8 cellular contexts compared by ENCODE assay signal in the genomic region with DNA sequence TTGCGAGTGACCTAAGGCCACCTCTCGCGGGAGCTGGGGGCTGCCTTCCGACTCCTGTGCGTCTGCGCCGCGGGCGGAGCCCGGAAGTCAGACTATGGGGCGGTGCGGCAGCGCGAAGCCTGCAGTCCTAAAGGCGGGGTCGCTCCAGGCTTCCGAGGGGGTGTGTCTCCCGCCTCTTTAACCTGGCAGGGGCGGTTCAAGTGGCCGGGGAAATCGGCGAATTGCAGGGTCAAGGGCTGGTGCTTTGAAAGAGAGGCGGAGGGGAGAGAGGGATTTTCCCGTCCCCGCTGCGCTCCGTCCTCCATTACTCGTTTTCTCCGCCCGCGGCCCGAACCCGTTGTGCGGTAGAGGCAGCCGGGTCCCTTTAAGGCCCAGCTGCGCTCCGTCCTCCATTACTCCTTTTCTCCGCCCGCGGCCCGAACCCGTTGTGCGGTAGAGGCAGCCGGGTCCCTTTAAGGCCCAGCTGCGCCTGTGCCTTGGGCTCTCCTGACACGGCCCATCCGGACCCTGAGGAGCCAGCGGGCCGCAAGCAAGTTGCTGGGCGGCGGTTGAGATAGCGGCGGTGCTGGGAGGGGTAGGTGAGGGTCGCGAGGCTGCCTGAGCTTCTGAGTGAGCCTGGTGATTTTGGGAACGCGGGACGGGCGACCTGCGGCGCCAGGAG. TPM values are rescaled to one million over a fixed set of nuclear protein-coding genes. Genes with fewer than 3 reads are reported as not detected.
DNase-seq lines count a peak whose midpoint lies in the region; ATAC-seq, FAIRE-seq and TF ChIP-seq lines count a peak whose summit lies in the region.
"Not testable (repeated sequence)": the region's sequence is repeated elsewhere in the genome, so short reads cannot be mapped to it uniquely, and the experiment has no call there.

A gene with protein sequence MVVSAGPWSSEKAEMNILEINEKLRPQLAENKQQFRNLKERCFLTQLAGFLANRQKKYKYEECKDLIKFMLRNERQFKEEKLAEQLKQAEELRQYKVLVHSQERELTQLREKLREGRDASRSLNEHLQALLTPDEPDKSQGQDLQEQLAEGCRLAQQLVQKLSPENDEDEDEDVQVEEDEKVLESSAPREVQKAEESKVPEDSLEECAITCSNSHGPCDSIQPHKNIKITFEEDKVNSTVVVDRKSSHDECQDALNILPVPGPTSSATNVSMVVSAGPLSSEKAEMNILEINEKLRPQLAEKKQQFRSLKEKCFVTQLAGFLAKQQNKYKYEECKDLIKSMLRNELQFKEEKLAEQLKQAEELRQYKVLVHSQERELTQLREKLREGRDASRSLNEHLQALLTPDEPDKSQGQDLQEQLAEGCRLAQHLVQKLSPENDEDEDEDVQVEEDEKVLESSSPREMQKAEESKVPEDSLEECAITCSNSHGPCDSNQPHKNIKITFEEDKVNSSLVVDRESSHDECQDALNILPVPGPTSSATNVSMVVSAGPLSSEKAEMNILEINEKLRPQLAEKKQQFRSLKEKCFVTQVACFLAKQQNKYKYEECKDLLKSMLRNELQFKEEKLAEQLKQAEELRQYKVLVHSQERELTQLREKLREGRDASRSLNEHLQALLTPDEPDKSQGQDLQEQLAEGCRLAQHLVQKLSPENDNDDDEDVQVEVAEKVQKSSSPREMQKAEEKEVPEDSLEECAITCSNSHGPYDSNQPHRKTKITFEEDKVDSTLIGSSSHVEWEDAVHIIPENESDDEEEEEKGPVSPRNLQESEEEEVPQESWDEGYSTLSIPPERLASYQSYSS (N-terminal part only) (plus strand): TSS at position 83 of the 661 bp plus-strand sequence. CDS start 21,820 bp downstream, outside the sequence.

- H3K4ac ChIP-seq in trophoblast cell (ENCODE audit: low read depth, low read length) = peak within 1 kb of the TSS; percentile 10

- peak within 1 kb of the TSS; percentile 79 for H3K27ac ChIP-seq in trophoblast cell (ENCODE audit: low read depth, low read length)
- H3K27ac ChIP-seq in thymus (ENCODE audit: low read depth) = peak within 1 kb of the TSS; percentile 83

- peak within 1 kb of the TSS; percentile 77 for H3K9ac ChIP-seq in trophoblast cell (ENCODE audit: low read length)

- H3K4me3 ChIP-seq in trophoblast cell (ENCODE audit: low read depth, low read length) (peak within 1 kb of the TSS; percentile 81), thymus (ENCODE audit: low read length) (peak within 1 kb of the TSS; percentile 62)

- H4K12ac ChIP-seq in trophoblast cell (ENCODE audit: low read depth, low read length) = peak within 1 kb of the TSS; percentile 2

- peak within 1 kb of the TSS; percentile 4 for H2BK5ac ChIP-seq in trophoblast cell (ENCODE audit: low read depth, low read length, poor library complexity)

- H3K4me2 ChIP-seq in trophoblast cell (ENCODE audit: low read length) = peak within 1 kb of the TSS; percentile 55

- H2AK5ac ChIP-seq in trophoblast cell (ENCODE audit: low read length) = not testable (repeated sequence)

- H3K18ac ChIP-seq in trophoblast cell (ENCODE audit: low read length) = peak within 1 kb of the TSS; percentile 11

- H3K23ac ChIP-seq in trophoblast cell (ENCODE audit: low read length) = not testable (repeated sequence)

- not testable (repeated sequence) for TF ChIP-seq POLR2A in GM12891 (IDR thresholded peaks at IDR 0.05; ENCODE audit: low read depth, low read length)

- peak within 1 kb of the TSS; percentile 76 for H4K8ac ChIP-seq in trophoblast cell (ENCODE audit: low read depth, low read length)

- peak within 1 kb of the TSS; percentile 32 for H3K14ac ChIP-seq in trophoblast cell (ENCODE audit: low read length)

- H3K27me3 ChIP-seq in trophoblast cell (ENCODE audit: insufficient read depth, low read length); thymus (ENCODE audit: control insufficient read depth, insufficient read depth): not testable (repeated sequence)

- peak within 1 kb of the TSS; percentile 20 for H4K91ac ChIP-seq in trophoblast cell (ENCODE audit: low read depth, low read length)

- no CpG with 5 or more reads among the region's 61 CpGs for WGBS in trophoblast cell (ENCODE audit: extremely low coverage, insufficient coverage, insufficient read length)
- WGBS in thymus = under 1% methylated on average over 55 of the region's 61 CpGs

- peak within 1 kb of the TSS; percentile 0 for H2BK120ac ChIP-seq in trophoblast cell (ENCODE audit: insufficient read depth, low read length, poor library complexity)

- FAIRE-seq in GM12891 (lab: Jason Lieb, UNC) = not testable (repeated sequence)

- H2AFZ ChIP-seq in trophoblast cell (ENCODE audit: insufficient read depth, low read length, poor library complexity) = peak within 1 kb of the TSS; percentile 87

- DNase-seq in GM12891 (ENCODE audit: insufficient read length, low spot score) (peak; percentile 33), NCI-H146 treated with DMSO at 0.1 percent for 48 hours (lab: John Stamatoyannopoulos, UW; ENCODE audit: unreplicated experiment) (peak; percentile 62), cardiac septum (ENCODE audit: low spot score) (peak; percentile 94), trophoblast cell (peak; percentile 81 to 86)
- DNase-seq in activated naive CD8-positive, alpha-beta T cell treated with anti-CD3 and anti-CD28 coated beads, Interleukin-2, amount 50 U/mL, for 16 hours (ENCODE audit: low read depth, low spot score) = peak; percentile 72

- not testable (repeated sequence) for H3K79me1 ChIP-seq in trophoblast cell (ENCODE audit: low read length)

- not testable (repeated sequence) for H3K36me3 ChIP-seq in trophoblast cell (ENCODE audit: control insufficient read depth in 1 of 2, insufficient read depth in 2 of 2, low read length in 2 of 2); thymus (ENCODE audit: control insufficient read depth, insufficient read depth)

- not testable (repeated sequence) for H3K9me3 ChIP-seq in trophoblast cell (ENCODE audit: insufficient read depth, low read depth, low read length); thymus (ENCODE audit: control insufficient read depth)

- not testable (repeated sequence) for H2BK12ac ChIP-seq in trophoblast cell (ENCODE audit: low read length)

- not testable (repeated sequence) for H3K4me1 ChIP-seq in trophoblast cell (ENCODE audit: control insufficient read depth in 1 of 2, insufficient read depth in 2 of 2, low read length in 2 of 2); thymus (ENCODE audit: control insufficient read depth, insufficient read depth, low read length)

- not testable (repeated sequence) for H3K79me2 ChIP-seq in trophoblast cell (ENCODE audit: control insufficient read depth, insufficient read depth, low read length, poor library complexity)

- ATAC-seq in HG02852 (IDR thresholded peaks at IDR 0.05; ENCODE audit: unreplicated experiment) = peak; percentile 76

- intact Hi-C loops in T-helper 1 cell treated with Interleukin-12 subunit alpha and Interleukin-12 subunit beta and Interleukin-4 antibody, amounts not matched to agents 30 ng/mL and 1 ng/mL, for 36 hours (cut with micrococcal nuclease); cardiac septum (cut with DNase I): not testable (repeated sequence)

RNA-seq across cellular contexts. Expression of the gene that starts here (rescaled TPM):
- polyA plus RNA-seq in GM12891 (2012; ENCODE audit: low read depth, missing spikeins) = 6.2 TPM
- 22.2 and 22.8 TPM in 2 replicates for total RNA-seq in T-helper 1 cell treated with Interleukin-12 subunit alpha and Interleukin-12 subunit beta and Interleukin-4 antibody, amounts not matched to agents 30 ng/mL and 1 ng/mL, for 36 hours
- total RNA-seq in cardiac septum = 3.7 TPM
- polyA plus RNA-seq in trophoblast cell (2013) = 4.3 TPM in 2 replicates
- 11.8 TPM for polyA plus RNA-seq in thymus

Comparison
In these comparisons a context has a peak if more than half of its experiments do, and no peak if none do; other contexts are left out.
1. Peak in every context shown above with its lines: DNase-seq, ATAC-seq, H3K4me3 ChIP-seq and H3K27ac ChIP-seq.
2. DNase-seq: peak in every context shown above with its lines; median percentile 94 in cardiac septum; 84 in trophoblast cell; 72 in activated naive CD8-positive, alpha-beta T cell treated with anti-CD3 and anti-CD28 coated beads, Interleukin-2, amount 50 U/mL, for 16 hours; 62 in NCI-H146 treated with DMSO at 0.1 percent for 48 hours; 33 in GM12891.